ENCODE assay signal across 8 cellular contexts in genomic region chrX:78139160-78140123, GRCh38. TPM values are rescaled to one million over a fixed set of nuclear protein-coding genes. Genes with fewer than 3 reads are reported as not detected.
DNase-seq lines count a peak whose midpoint lies in the region; ATAC-seq and TF ChIP-seq lines count a peak whose summit lies in the region.

Gene TAF9B (minus strand): TSS chrX:78139650. CDS start chrX:78139611, 39 bp downstream.

- no peaks in the 10 kb centered on the region for H3K36me3 Mint-ChIP-seq in activated CD8-positive, alpha-beta memory T cell treated with anti-CD3 and anti-CD28 coated beads, Interleukin-2, amount 10 ng/mL, durations not matched to agents 7 days and 5 days
- H3K36me3 Mint-ChIP-seq in endodermal cell (ENCODE audit: low read depth): peaks cover 14% of the 10 kb centered on the region

- no peak within 1 kb of the TSS for H3K27ac ChIP-seq in endodermal cell (ENCODE audit: low read depth, low read length)
- H3K27ac ChIP-seq in mesodermal cell (ENCODE audit: low read depth, low read length, severe bottlenecking): no peak within 1 kb of the TSS

- TF ChIP-seq CTCF in endodermal cell (conservative IDR thresholded peaks at IDR 0.05): no peak

- H3K27me3 Mint-ChIP-seq in activated CD8-positive, alpha-beta memory T cell treated with anti-CD3 and anti-CD28 coated beads, Interleukin-2, amount 10 ng/mL, durations not matched to agents 7 days and 5 days: no peaks in the 10 kb centered on the region
- H3K27me3 Mint-ChIP-seq in endodermal cell (ENCODE audit: insufficient read depth): no peaks in the 10 kb centered on the region

- no peaks in the 10 kb centered on the region for H3K27me3 ChIP-seq in endodermal cell (ENCODE audit: control insufficient read depth, insufficient read depth, low read length, poor library complexity, severe bottlenecking)

- H3K9ac ChIP-seq in endodermal cell (ENCODE audit: extremely low read depth, low read length, poor library complexity, severe bottlenecking): no peak within 1 kb of the TSS

- peak within 1 kb of the TSS; percentile 88 for H3K27ac Mint-ChIP-seq in activated CD8-positive, alpha-beta memory T cell treated with anti-CD3 and anti-CD28 coated beads, Interleukin-2, amount 10 ng/mL, durations not matched to agents 7 days and 5 days
- H3K27ac Mint-ChIP-seq in endodermal cell: peak within 1 kb of the TSS; percentile 95

- H3K36me3 ChIP-seq in endodermal cell (ENCODE audit: control insufficient read depth, insufficient read depth, low read length): no peaks in the 10 kb centered on the region
- H3K36me3 ChIP-seq in mesodermal cell (ENCODE audit: control insufficient read depth, insufficient read depth, low read length): peaks cover under 1% of the 10 kb centered on the region

- peaks cover 3% of the 10 kb centered on the region for H3K9me3 Mint-ChIP-seq in activated CD8-positive, alpha-beta memory T cell treated with anti-CD3 and anti-CD28 coated beads, Interleukin-2, amount 10 ng/mL, durations not matched to agents 7 days and 5 days (ENCODE audit: low read depth)
- H3K9me3 Mint-ChIP-seq in endodermal cell: peaks cover 51% of the 10 kb centered on the region

- ATAC-seq in GM19468 (IDR thresholded peaks at IDR 0.05; ENCODE audit: extremely low read depth, unreplicated experiment): peak; percentile 91
- ATAC-seq in activated CD8-positive, alpha-beta memory T cell treated with anti-CD3 and anti-CD28 coated beads, Interleukin-2, amount 10 ng/mL, durations not matched to agents 7 days and 5 days: peak; percentile 99

- CTCF ChIA-PET in activated CD8-positive, alpha-beta memory T cell treated with anti-CD3 and anti-CD28 coated beads, Interleukin-2, amount 10 ng/mL, durations not matched to agents 7 days and 5 days (lab: Charles Lee): no interaction called here

- DNase-seq in CMK (ENCODE audit: low read depth) (peak; percentile 46), HS-5 (ENCODE audit: low read depth) (peak; percentile 46), NOMO-1 treated with DMSO at 0.1 percent for 48 hours (lab: John Stamatoyannopoulos, UW; ENCODE audit: unreplicated experiment) (peak; percentile 69), endodermal cell (peak; percentile 93)
- peak; percentile 90 for DNase-seq in activated CD8-positive, alpha-beta memory T cell treated with anti-CD3 and anti-CD28 coated beads, Interleukin-2, amount 10 ng/mL, durations not matched to agents 7 days and 5 days
- DNase-seq in stimulated activated CD8-positive, alpha-beta memory T cell treated with anti-CD3 and anti-CD28 coated beads, Interleukin-15, amount 100 ng/mL, for 4 hours (ENCODE audit: low read depth in 2 of 2): peak; percentile 60 to 66

- 84 to 100% methylated on average over 6 to 59 of the region's 59 CpGs for WGBS in endodermal cell (ENCODE audit: insufficient coverage in 1 of 2, insufficient read length in 1 of 2), 2 experiments
- WGBS in mesodermal cell (ENCODE audit: insufficient coverage in 2 of 2), 2 experiments: 95 to 96% methylated on average over 17 to 18 of the region's 59 CpGs

- H3K4me1 Mint-ChIP-seq in activated CD8-positive, alpha-beta memory T cell treated with anti-CD3 and anti-CD28 coated beads, Interleukin-2, amount 10 ng/mL, durations not matched to agents 7 days and 5 days: peaks cover 11% of the 10 kb centered on the region
- H3K4me1 Mint-ChIP-seq in endodermal cell: no peaks in the 10 kb centered on the region

- H3K9me3 ChIP-seq in endodermal cell (ENCODE audit: control insufficient read depth, low read length): no peaks in the 10 kb centered on the region
- H3K9me3 ChIP-seq in mesodermal cell (ENCODE audit: control insufficient read depth, low read length): no peaks in the 10 kb centered on the region

- peak within 1 kb of the TSS; percentile 88 for H3K4me3 Mint-ChIP-seq in activated CD8-positive, alpha-beta memory T cell treated with anti-CD3 and anti-CD28 coated beads, Interleukin-2, amount 10 ng/mL, durations not matched to agents 7 days and 5 days
- H3K4me3 Mint-ChIP-seq in endodermal cell: peak within 1 kb of the TSS; percentile 82

- H3K4me1 ChIP-seq in endodermal cell (ENCODE audit: control insufficient read depth, insufficient read depth, low read length) (no peaks in the 10 kb centered on the region), mesodermal cell (ENCODE audit: control insufficient read depth, insufficient read depth, low read length, poor library complexity, severe bottlenecking) (no peaks in the 10 kb centered on the region)

- H3K4me3 ChIP-seq in endodermal cell (ENCODE audit: low read length) (no peak within 1 kb of the TSS), mesodermal cell (ENCODE audit: extremely low read depth, insufficient read depth, low read length, poor library complexity, severe bottlenecking) (peak within 1 kb of the TSS; percentile 32)

RNA-seq across cellular contexts. Expression of gene TAF9B, which starts in this region (rescaled TPM):
- 10 to 100 TPM; 10.0 to 18.5 TPM for total RNA-seq in activated CD8-positive, alpha-beta memory T cell treated with anti-CD3 and anti-CD28 coated beads, Interleukin-2, amount 10 ng/mL, durations not matched to agents 7 days and 5 days
- 10 to 100 TPM; 44.0 to 53.1 TPM for total RNA-seq in endodermal cell
- polyA plus RNA-seq in endodermal cell (2013, experiment 1 of 2): 3.5 TPM
- 3.4 TPM for polyA plus RNA-seq in endodermal cell (2013, experiment 2 of 2)
- 3.3 TPM for polyA plus RNA-seq in mesodermal cell (2013, experiment 1 of 2)
- 5.6 TPM for polyA plus RNA-seq in mesodermal cell (2013, experiment 2 of 2)
